Comparison of ENCODE assay signal across 16 cellular contexts in genomic region chr13:41332829-41333228, GRCh38. TPM values are rescaled to one million over a fixed set of nuclear protein-coding genes. Genes with fewer than 3 reads are reported as not detected.
DNase-seq lines count a peak whose midpoint lies in the region; ATAC-seq and TF ChIP-seq lines count a peak whose summit lies in the region.
"Had no signal": no experiment of that assay in that cellular context is flagged by ENCODE, and none has a peak within 500 bp of the region (broad histone marks: within the 10 kb centered on the region; RNA-seq: fewer than 3 reads in every experiment).

No MANE protein-coding gene starts in this region.

- no peak overlapping the region for H3K23ac ChIP-seq in neuronal stem cell (ENCODE audit: low read depth, low read length, poor library complexity)

- H3K14ac ChIP-seq in neuronal stem cell (ENCODE audit: low read length) = no peak overlapping the region

- no peak overlapping the region for H2BK15ac ChIP-seq in neuronal stem cell (ENCODE audit: low read length)

- no peak overlapping the region for H3K4ac ChIP-seq in neuronal stem cell (ENCODE audit: low read length)

- peak overlapping the region; percentile 51 for H3K27ac Mint-ChIP-seq in Caco-2 (ENCODE audit: unreplicated experiment)

- H2BK12ac ChIP-seq in neuronal stem cell (ENCODE audit: low read length) = no peak overlapping the region

- in situ Hi-C loops in gastrocnemius medialis (cut with MboI; ENCODE audit: low sequenced_read_pairs in 4 of 4) = no loop called here

- H2AK5ac ChIP-seq in neuronal stem cell (ENCODE audit: low read depth, low read length) = no peak overlapping the region

- H3K9me3 ChIP-seq in Caco-2 = no peaks in the 10 kb centered on the region
- no peaks in the 10 kb centered on the region for H3K9me3 ChIP-seq in esophagus muscularis mucosa
- no peaks in the 10 kb centered on the region for H3K9me3 ChIP-seq in gastrocnemius medialis
- H3K9me3 ChIP-seq in neuronal stem cell (replicated peaks in 1 of 2; ENCODE audit: control insufficient read depth in 2 of 2, insufficient read depth in 1 of 2, low read depth in 1 of 2, low read length in 2 of 2) = no peaks in the 10 kb centered on the region

- WGBS in esophagus muscularis mucosa = 83% methylated on average over 1 of the region's 1 CpG
- WGBS in neuronal stem cell (ENCODE audit: extremely low coverage in 2 of 2, insufficient read length in 2 of 2, insufficient replicate concordance in 1 of 2), 2 donors = no CpG with 5 or more reads among the region's 1 CpG

- peaks cover 36% of the 10 kb centered on the region for H3K36me3 Mint-ChIP-seq in Caco-2 (ENCODE audit: insufficient read depth, unreplicated experiment)

- no peak for DNase-seq in Caco-2
- no peak for DNase-seq in esophagus muscularis mucosa (ENCODE audit: extremely low spot score)
- DNase-seq in left ventricle myocardium superior = no peak
- DNase-seq in gastrocnemius medialis = no peak
- DNase-seq in neuronal stem cell (ENCODE audit: low spot score) = no peak
- DNase-seq in activated gamma-delta T cell (lab: John Stamatoyannopoulos, UW) = no peak
- DNase-seq: C1 segment of cervical spinal cord, DMS 273 treated with DMSO at 0.1 percent for 48 hours, GF-D8, NCI-H1048, NCI-H146, NCI-H2081, NCI-H2227 treated with DMSO at 0.1 percent for 48 hours, NCI-H524, PC-9 had no signal

- no peak overlapping the region for H3K9ac ChIP-seq in neuronal stem cell (ENCODE audit: low read depth, low read length, poor library complexity)

- H4K91ac ChIP-seq in neuronal stem cell (ENCODE audit: low read depth, low read length, poor library complexity) = no peak overlapping the region

- H3K27me3 Mint-ChIP-seq in Caco-2 (ENCODE audit: insufficient read depth, unreplicated experiment) = no peaks in the 10 kb centered on the region

- no TSS peak for BruUV-seq in Caco-2 (replicated peaks; lab: Mats Ljungman, UMichigan)

- H3K27ac ChIP-seq in esophagus muscularis mucosa (replicated peaks in 1 of 4) = peak overlapping the region; percentile 2 to 56 (median 28)
- peak overlapping the region; percentile 74 to 84 (median 75) for H3K27ac ChIP-seq in gastrocnemius medialis
- no peak overlapping the region for H3K27ac ChIP-seq in neuronal stem cell (replicated peaks; ENCODE audit: low read length)
- H3K27ac ChIP-seq: PC-9 had no signal

- peaks cover 23% of the 10 kb centered on the region for H3K4me1 Mint-ChIP-seq in Caco-2 (ENCODE audit: low read depth, unreplicated experiment)

- H3K4me3 ChIP-seq in Caco-2 (ENCODE audit: low read depth, low read length) = no peak overlapping the region
- no peak overlapping the region for H3K4me3 ChIP-seq in esophagus muscularis mucosa
- peak overlapping the region in 3 of 4 donors; percentile 0 to 23 (median 7) for H3K4me3 ChIP-seq in gastrocnemius medialis
- no peak overlapping the region for H3K4me3 ChIP-seq in neuronal stem cell (ENCODE audit: low read length in 2 of 2)
- H3K4me3 ChIP-seq: PC-9 had no signal

- no peak overlapping the region for H3K4me2 ChIP-seq in neuronal stem cell (ENCODE audit: insufficient read depth, low read length, poor library complexity, severe bottlenecking)
- H3K4me2 ChIP-seq: PC-9 had no signal

- H3K4me1 ChIP-seq in Caco-2 (peaks cover 10% of the 10 kb centered on the region), esophagus muscularis mucosa (peaks cover 18 to 42% (median 33%) of the 10 kb centered on the region in 4 donors), gastrocnemius medialis (peaks cover 56 to 65% of the 10 kb centered on the region in 2 donors), neuronal stem cell (ENCODE audit: control insufficient read depth in 2 of 2, insufficient read depth in 1 of 2, low read depth in 1 of 2, low read length in 2 of 2) (no peaks in the 10 kb centered on the region)

- peak; percentile 83 for ATAC-seq in left ventricle myocardium superior
- ATAC-seq in gastrocnemius medialis = peak; percentile 89 to 90
- ATAC-seq in HG03095 (IDR thresholded peaks at IDR 0.05; ENCODE audit: unreplicated experiment) = no peak

- H2BK120ac ChIP-seq in neuronal stem cell (ENCODE audit: low read depth, low read length) = no peak overlapping the region

- TF ChIP-seq CTCF in Caco-2 (IDR thresholded peaks at IDR 0.05; ENCODE audit: insufficient read depth in 1 of 2, low read depth in 1 of 2, low read length in 1 of 2, severe bottlenecking in 1 of 2, unreplicated experiment in 1 of 2) (no peak), esophagus muscularis mucosa (IDR thresholded peaks at IDR 0.05) (no peak), gastrocnemius medialis (IDR thresholded peaks at IDR 0.05 in 4 of 5, conservative IDR thresholded peaks at IDR 0.05 in 1 of 5) (no peak)

- no peak for TF ChIP-seq EP300 in esophagus muscularis mucosa (IDR thresholded peaks at IDR 0.05)

- CTCF ChIA-PET in Caco-2 (lab: Charles Lee) = no interaction called here

- H3K9me3 Mint-ChIP-seq in Caco-2 (ENCODE audit: unreplicated experiment) = no peaks in the 10 kb centered on the region

- TF ChIP-seq POLR2A in esophagus muscularis mucosa (IDR thresholded peaks at IDR 0.05; ENCODE audit: low read depth) (no peak), gastrocnemius medialis (IDR thresholded peaks at IDR 0.05) (no peak)

- H3K79me1 ChIP-seq in neuronal stem cell (ENCODE audit: low read depth, low read length) = no peaks in the 10 kb centered on the region

- POLR2A ChIA-PET in Caco-2 (lab: Charles Lee) = no interaction called here

- H3K27me3 ChIP-seq in Caco-2 (replicated peaks; ENCODE audit: control insufficient read depth, insufficient read depth, low read length) (no peaks in the 10 kb centered on the region), esophagus muscularis mucosa (no peaks in the 10 kb centered on the region), gastrocnemius medialis (no peaks in the 10 kb centered on the region), neuronal stem cell (ENCODE audit: control insufficient read depth in 3 of 3, insufficient read depth in 3 of 3, low read depth in 1 of 3, low read length in 3 of 3) (no peaks in the 10 kb centered on the region)

- no peak overlapping the region for H3K18ac ChIP-seq in neuronal stem cell (ENCODE audit: low read length)

- H3K4me3 Mint-ChIP-seq in Caco-2 (ENCODE audit: unreplicated experiment) = no peak overlapping the region

- no peak overlapping the region for H4K8ac ChIP-seq in neuronal stem cell (ENCODE audit: low read depth, low read length)

- H2BK5ac ChIP-seq in neuronal stem cell (ENCODE audit: low read length) = no peak overlapping the region

- intact Hi-C loops in Caco-2 (cut with micrococcal nuclease; ENCODE audit: unreplicated experiment) (no loop called here), esophagus muscularis mucosa (cut with DNase I) (no loop called here), left ventricle myocardium superior (cut with micrococcal nuclease) (no loop called here), gastrocnemius medialis (cut with DNase I; ENCODE audit: low total_unique reads) (loop anchor here (5.0 kb wide), 1 partner anchor 271 kb away; the partner anchor contains the start of gene WBP4)

- no peak overlapping the region for H2AFZ ChIP-seq in neuronal stem cell (ENCODE audit: low read length)
- H2AFZ ChIP-seq: PC-9 had no signal

- no peaks in the 10 kb centered on the region for H3K36me3 ChIP-seq in Caco-2 (ENCODE audit: control insufficient read depth, insufficient read depth, low read length)
- peaks cover 0 to 4% (median 0%) of the 10 kb centered on the region in 4 donors for H3K36me3 ChIP-seq in esophagus muscularis mucosa
- no peaks in the 10 kb centered on the region for H3K36me3 ChIP-seq in gastrocnemius medialis
- peaks cover 5 to 98% of the 10 kb centered on the region in 2 donors for H3K36me3 ChIP-seq in neuronal stem cell (replicated peaks in 1 of 2; ENCODE audit: control insufficient read depth in 2 of 2, insufficient read depth in 2 of 2, low read length in 2 of 2)

RNA-seq across cellular contexts. Expression of gene NAA16, which starts 21.8 kb away (rescaled TPM):
- total RNA-seq in Caco-2 (2022) = 32.4 and 37.3 TPM in 2 replicates
- 10 to 100 TPM; 13.8 to 22.0 (median 14.9) TPM for total RNA-seq in esophagus muscularis mucosa
- 6.9 TPM for total RNA-seq in left ventricle myocardium superior
- 10 to 100 TPM in 2 of 4 donors, 1 to 10 TPM in 2; 8.2 to 30.5 (median 11.6) TPM for total RNA-seq in gastrocnemius medialis
- polyA plus RNA-seq in neuronal stem cell (2013, experiment 1 of 2) = 29.2 TPM
- 33.4 TPM for polyA plus RNA-seq in neuronal stem cell (2013, experiment 2 of 2)

Comparison
In these comparisons a context has a peak if more than half of its experiments do, and no peak if none do; other contexts are left out.
1. H3K4me3 ChIP-seq: peak in gastrocnemius medialis (3 of 4); none in Caco-2 (single experiment), esophagus muscularis mucosa (0 of 4) and neuronal stem cell (0 of 2).